In the genomic region with DNA sequence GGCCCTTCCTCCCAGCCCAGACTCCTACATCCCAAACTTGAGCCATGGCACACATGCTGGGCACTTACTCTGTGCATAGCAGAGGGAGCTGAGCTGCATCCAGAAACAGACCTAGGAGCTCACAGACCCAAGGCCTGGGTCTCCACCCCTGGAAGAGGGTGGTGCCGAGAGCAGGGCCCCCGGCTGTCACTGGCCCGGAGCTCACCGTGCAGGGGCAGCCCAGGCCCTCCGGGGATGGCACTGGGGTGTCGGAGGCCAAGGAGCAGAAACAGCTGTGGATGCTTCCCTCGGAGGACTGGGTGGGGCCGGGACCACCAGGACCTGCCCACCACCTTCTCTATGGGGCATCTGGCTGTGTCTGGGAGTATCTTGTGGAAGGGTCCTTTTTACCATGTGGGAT, we compare ENCODE assay signal across 25 cellular contexts. TPM values are rescaled to one million over a fixed set of nuclear protein-coding genes. Genes with fewer than 3 reads are reported as not detected.
DNase-seq lines count a peak whose midpoint lies in the region; ATAC-seq and TF ChIP-seq lines count a peak whose summit lies in the region.
"Had no signal": no experiment of that assay in that cellular context is flagged by ENCODE, and none has a peak within 500 bp of the region (broad histone marks: within the 10 kb centered on the region; RNA-seq: fewer than 3 reads in every experiment).

No MANE protein-coding gene starts in this region.

- no peak overlapping the region for H3K4me3 Mint-ChIP-seq in T-helper 2 cell treated with Interferon-gamma antibody and Interleukin-4, amounts not matched to agents 5 μg/mL and 100 μg/mL, for 36 hours
- no peak overlapping the region for H3K4me3 Mint-ChIP-seq in activated naive CD8-positive, alpha-beta T cell treated with anti-CD3 and anti-CD28 coated beads for 36 hours
- H3K4me3 Mint-ChIP-seq: endodermal cell, WTC11 had no signal

- no peaks in the 10 kb centered on the region for H3K9me3 Mint-ChIP-seq in T-helper 2 cell treated with Interferon-gamma antibody and Interleukin-4, amounts not matched to agents 5 μg/mL and 100 μg/mL, for 36 hours
- H3K9me3 Mint-ChIP-seq in activated naive CD8-positive, alpha-beta T cell treated with anti-CD3 and anti-CD28 coated beads for 36 hours: no peaks in the 10 kb centered on the region
- H3K9me3 Mint-ChIP-seq: endodermal cell, naive B cell, WTC11 had no signal

- no peaks in the 10 kb centered on the region for H3K36me3 ChIP-seq in mucosa of descending colon (ENCODE audit: low read depth)
- H3K36me3 ChIP-seq: BE2C, upper lobe of right lung had no signal

- no peak for ATAC-seq in mucosa of descending colon
- no peak for ATAC-seq in GM19452 (IDR thresholded peaks at IDR 0.05; ENCODE audit: unreplicated experiment)
- ATAC-seq: body of pancreas, WTC11 had no signal

- intact Hi-C loops in mucosa of descending colon (cut with DNase I, micrococcal nuclease): no loop called here

- peaks cover 25% of the 10 kb centered on the region for H3K4me1 Mint-ChIP-seq in T-helper 2 cell treated with Interferon-gamma antibody and Interleukin-4, amounts not matched to agents 5 μg/mL and 100 μg/mL, for 36 hours (ENCODE audit: low read depth)
- peaks cover 20% of the 10 kb centered on the region for H3K4me1 Mint-ChIP-seq in activated naive CD8-positive, alpha-beta T cell treated with anti-CD3 and anti-CD28 coated beads for 36 hours
- H3K4me1 Mint-ChIP-seq: endodermal cell had no signal

- peak overlapping the region; percentile 67 for H3K4me3 ChIP-seq in GM12865 (ENCODE audit: low read depth, low read length)
- no peak overlapping the region for H3K4me3 ChIP-seq in mucosa of descending colon
- H3K4me3 ChIP-seq: body of pancreas, lung, upper lobe of right lung had no signal

- H3K4me1 ChIP-seq in mucosa of descending colon (ENCODE audit: low read depth): peaks cover 28% of the 10 kb centered on the region
- H3K4me1 ChIP-seq: BE2C had no signal

- H3K27ac Mint-ChIP-seq in T-helper 2 cell treated with Interferon-gamma antibody and Interleukin-4, amounts not matched to agents 5 μg/mL and 100 μg/mL, for 36 hours: peak overlapping the region; percentile 85
- H3K27ac Mint-ChIP-seq in activated naive CD8-positive, alpha-beta T cell treated with anti-CD3 and anti-CD28 coated beads for 36 hours: peak overlapping the region; percentile 93
- H3K27ac Mint-ChIP-seq: endodermal cell, WTC11 had no signal

- no peak for TF ChIP-seq CTCF in GM12865 (IDR thresholded peaks at IDR 0.05; ENCODE audit: insufficient read depth, low read depth, low read length, missing control alignments)
- TF ChIP-seq CTCF in mucosa of descending colon (IDR thresholded peaks at IDR 0.05): no peak

- no peaks in the 10 kb centered on the region for H3K36me3 Mint-ChIP-seq in T-helper 2 cell treated with Interferon-gamma antibody and Interleukin-4, amounts not matched to agents 5 μg/mL and 100 μg/mL, for 36 hours (ENCODE audit: low read depth)
- H3K36me3 Mint-ChIP-seq in activated naive CD8-positive, alpha-beta T cell treated with anti-CD3 and anti-CD28 coated beads for 36 hours: no peaks in the 10 kb centered on the region
- H3K36me3 Mint-ChIP-seq: naive B cell, WTC11 had no signal

- H3K9me3 ChIP-seq in mucosa of descending colon: no peaks in the 10 kb centered on the region
- H3K9me3 ChIP-seq: BE2C, body of pancreas, upper lobe of right lung had no signal

- no peaks in the 10 kb centered on the region for H3K27me3 Mint-ChIP-seq in T-helper 2 cell treated with Interferon-gamma antibody and Interleukin-4, amounts not matched to agents 5 μg/mL and 100 μg/mL, for 36 hours (ENCODE audit: low read depth)
- H3K27me3 Mint-ChIP-seq in activated naive CD8-positive, alpha-beta T cell treated with anti-CD3 and anti-CD28 coated beads for 36 hours: peaks cover 12% of the 10 kb centered on the region

- DNase-seq in T-helper 2 cell treated with Interferon-gamma antibody and Interleukin-4, amounts not matched to agents 5 μg/mL and 100 μg/mL, for 36 hours (ENCODE audit: low spot score): no peak
- DNase-seq in T-helper 2 cell (no peak), GM12865 (ENCODE audit: low read depth) (no peak), mucosa of descending colon (peak in 2 of 3 donors; percentile 35 to 43), KG1 (lab: John Stamatoyannopoulos, UW) (no peak), medulla oblongata (ENCODE audit: extremely low spot score) (no peak)
- no peak for DNase-seq in activated naive CD8-positive, alpha-beta T cell treated with anti-CD3 and anti-CD28 coated beads for 36 hours
- DNase-seq: 8988T; activated naive CD4-positive, alpha-beta T cell; BE2C; endodermal cell; H7; naive B cell; NCI-H1436; NCI-H2171; OCI-M1; SHP77 treated with DMSO at 0.1 percent for 48 hours; stimulated activated CD4-positive, alpha-beta T cell treated with anti-CD3 and anti-CD28 coated beads, Interleukin-2, amount 100 ng/mL, for 24 hours; upper lobe of right lung had no signal

RNA-seq across cellular contexts. Expression of a gene that starts 4.3 kb away (rescaled TPM):
- not detected for total RNA-seq in activated naive CD8-positive, alpha-beta T cell treated with anti-CD3 and anti-CD28 coated beads for 36 hours
- 10 to 100 TPM in 1 of 3 donors, 1 to 10 TPM in 1, under 1 TPM in 1; 0.92 to 23.6 (median 2.5) TPM for total RNA-seq in mucosa of descending colon
- total RNA-seq: body of pancreas; endodermal cell; fibroblast of lung; H7; T-helper 1 cell treated with Interleukin-12 subunit alpha and Interleukin-12 subunit beta and Interleukin-4 antibody, amounts not matched to agents 30 ng/mL and 1 ng/mL, for 36 hours; WTC11 had no signal

RNA-seq across cellular contexts. Expression of a gene that starts 29.1 kb away (rescaled TPM):
- 1 to 10 TPM; 3.4 TPM for total RNA-seq in activated naive CD8-positive, alpha-beta T cell treated with anti-CD3 and anti-CD28 coated beads for 36 hours
- total RNA-seq in mucosa of descending colon: 10 to 100 TPM in 2 of 3 donors, 1 to 10 TPM in 1; 8.4 to 49.5 (median 23.6) TPM

Comparison
In these comparisons a context has a peak if more than half of its experiments do, and no peak if none do; other contexts are left out.
1. DNase-seq: peak in mucosa of descending colon (2 of 3); none in T-helper 2 cell treated with Interferon-gamma antibody and Interleukin-4, amounts not matched to agents 5 μg/mL and 100 μg/mL, for 36 hours (single experiment), T-helper 2 cell (0 of 5), GM12865 (single experiment), activated naive CD8-positive, alpha-beta T cell treated with anti-CD3 and anti-CD28 coated beads for 36 hours (single experiment), KG1 (single experiment) and medulla oblongata (single experiment).